ENCODE assay signal across 1 cellular context in genomic region chr11:88357323-88358039, GRCh38.
A peak's percentile ranks its signal among the peaks of the same experiment; 100 is the strongest.
TF ChIP-seq lines count a peak whose summit lies in the region.

No MANE protein-coding gene starts in this region.

TF ChIP-seq in K562, 482 proteins besides CTCF, POLR2A, EP300 and RAD21 (continued from another document and continues in another):
- TF ChIP-seq, protein P1, sequence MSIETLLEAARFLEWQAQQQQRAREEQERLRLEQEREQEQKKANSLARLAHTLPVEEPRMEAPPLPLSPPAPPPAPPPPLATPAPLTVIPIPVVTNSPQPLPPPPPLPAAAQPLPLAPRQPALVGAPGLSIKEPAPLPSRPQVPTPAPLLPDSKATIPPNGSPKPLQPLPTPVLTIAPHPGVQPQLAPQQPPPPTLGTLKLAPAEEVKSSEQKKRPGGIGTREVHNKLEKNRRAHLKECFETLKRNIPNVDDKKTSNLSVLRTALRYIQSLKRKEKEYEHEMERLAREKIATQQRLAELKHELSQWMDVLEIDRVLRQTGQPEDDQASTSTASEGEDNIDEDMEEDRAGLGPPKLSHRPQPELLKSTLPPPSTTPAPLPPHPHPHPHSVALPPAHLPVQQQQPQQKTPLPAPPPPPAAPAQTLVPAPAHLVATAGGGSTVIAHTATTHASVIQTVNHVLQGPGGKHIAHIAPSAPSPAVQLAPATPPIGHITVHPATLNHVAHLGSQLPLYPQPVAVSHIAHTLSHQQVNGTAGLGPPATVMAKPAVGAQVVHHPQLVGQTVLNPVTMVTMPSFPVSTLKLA (conservative IDR thresholded peaks at IDR 0.05), result no peak
- no peak for TF ChIP-seq ZNF445 (CRISPR knock-in tag; IDR thresholded peaks at IDR 0.05; ENCODE audit: low read depth)
- TF ChIP-seq, protein P2, sequence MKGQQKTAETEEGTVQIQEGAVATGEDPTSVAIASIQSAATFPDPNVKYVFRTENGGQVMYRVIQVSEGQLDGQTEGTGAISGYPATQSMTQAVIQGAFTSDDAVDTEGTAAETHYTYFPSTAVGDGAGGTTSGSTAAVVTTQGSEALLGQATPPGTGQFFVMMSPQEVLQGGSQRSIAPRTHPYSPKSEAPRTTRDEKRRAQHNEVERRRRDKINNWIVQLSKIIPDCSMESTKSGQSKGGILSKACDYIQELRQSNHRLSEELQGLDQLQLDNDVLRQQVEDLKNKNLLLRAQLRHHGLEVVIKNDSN (CRISPR knock-in tag; IDR thresholded peaks at IDR 0.05), result no peak
- TF ChIP-seq KDM1A (IDR thresholded peaks at IDR 0.05), result no peak
- no peak for TF ChIP-seq FOXO4 (CRISPR knock-in tag; IDR thresholded peaks at IDR 0.05)
- no peak for TF ChIP-seq TCF7L2 (IDR thresholded peaks at IDR 0.05; ENCODE audit: low read depth, low read length)
- TF ChIP-seq MAFK (IDR thresholded peaks at IDR 0.05; ENCODE audit: low read length), result peak; percentile 87
- TF ChIP-seq PHF21A (IDR thresholded peaks at IDR 0.05; ENCODE audit: borderline replicate concordance, low read depth), result no peak
- TF ChIP-seq LARP7 (IDR thresholded peaks at IDR 0.05), result 0 out of 2 replicates have a peak, but pooled peaks have one; percentile 26
- TF ChIP-seq ZNF354B (CRISPR knock-in tag; IDR thresholded peaks at IDR 0.05), result no peak
- TF ChIP-seq, protein P3, sequence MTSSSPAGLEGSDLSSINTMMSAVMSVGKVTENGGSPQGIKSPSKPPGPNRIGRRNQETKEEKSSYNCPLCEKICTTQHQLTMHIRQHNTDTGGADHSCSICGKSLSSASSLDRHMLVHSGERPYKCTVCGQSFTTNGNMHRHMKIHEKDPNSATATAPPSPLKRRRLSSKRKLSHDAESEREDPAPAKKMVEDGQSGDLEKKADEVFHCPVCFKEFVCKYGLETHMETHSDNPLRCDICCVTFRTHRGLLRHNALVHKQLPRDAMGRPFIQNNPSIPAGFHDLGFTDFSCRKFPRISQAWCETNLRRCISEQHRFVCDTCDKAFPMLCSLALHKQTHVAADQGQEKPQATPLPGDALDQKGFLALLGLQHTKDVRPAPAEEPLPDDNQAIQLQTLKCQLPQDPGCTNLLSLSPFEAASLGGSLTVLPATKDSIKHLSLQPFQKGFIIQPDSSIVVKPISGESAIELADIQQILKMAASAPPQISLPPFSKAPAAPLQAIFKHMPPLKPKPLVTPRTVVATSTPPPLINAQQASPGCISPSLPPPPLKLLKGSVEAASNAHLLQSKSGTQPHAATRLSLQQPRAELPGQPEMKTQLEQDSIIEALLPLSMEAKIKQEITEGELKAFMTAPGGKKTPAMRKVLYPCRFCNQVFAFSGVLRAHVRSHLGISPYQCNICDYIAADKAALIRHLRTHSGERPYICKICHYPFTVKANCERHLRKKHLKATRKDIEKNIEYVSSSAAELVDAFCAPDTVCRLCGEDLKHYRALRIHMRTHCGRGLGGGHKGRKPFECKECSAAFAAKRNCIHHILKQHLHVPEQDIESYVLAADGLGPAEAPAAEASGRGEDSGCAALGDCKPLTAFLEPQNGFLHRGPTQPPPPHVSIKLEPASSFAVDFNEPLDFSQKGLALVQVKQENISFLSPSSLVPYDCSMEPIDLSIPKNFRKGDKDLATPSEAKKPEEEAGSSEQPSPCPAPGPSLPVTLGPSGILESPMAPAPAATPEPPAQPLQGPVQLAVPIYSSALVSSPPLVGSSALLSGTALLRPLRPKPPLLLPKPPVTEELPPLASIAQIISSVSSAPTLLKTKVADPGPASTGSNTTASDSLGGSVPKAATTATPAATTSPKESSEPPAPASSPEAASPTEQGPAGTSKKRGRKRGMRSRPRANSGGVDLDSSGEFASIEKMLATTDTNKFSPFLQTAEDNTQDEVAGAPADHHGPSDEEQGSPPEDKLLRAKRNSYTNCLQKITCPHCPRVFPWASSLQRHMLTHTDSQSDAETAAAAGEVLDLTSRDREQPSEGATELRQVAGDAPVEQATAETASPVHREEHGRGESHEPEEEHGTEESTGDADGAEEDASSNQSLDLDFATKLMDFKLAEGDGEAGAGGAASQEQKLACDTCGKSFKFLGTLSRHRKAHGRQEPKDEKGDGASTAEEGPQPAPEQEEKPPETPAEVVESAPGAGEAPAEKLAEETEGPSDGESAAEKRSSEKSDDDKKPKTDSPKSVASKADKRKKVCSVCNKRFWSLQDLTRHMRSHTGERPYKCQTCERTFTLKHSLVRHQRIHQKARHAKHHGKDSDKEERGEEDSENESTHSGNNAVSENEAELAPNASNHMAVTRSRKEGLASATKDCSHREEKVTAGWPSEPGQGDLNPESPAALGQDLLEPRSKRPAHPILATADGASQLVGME (CRISPR knock-in tag; IDR thresholded peaks at IDR 0.05), result no peak
- no peak for TF ChIP-seq ZNF239 (CRISPR knock-in tag; IDR thresholded peaks at IDR 0.05)
- TF ChIP-seq, protein P4, sequence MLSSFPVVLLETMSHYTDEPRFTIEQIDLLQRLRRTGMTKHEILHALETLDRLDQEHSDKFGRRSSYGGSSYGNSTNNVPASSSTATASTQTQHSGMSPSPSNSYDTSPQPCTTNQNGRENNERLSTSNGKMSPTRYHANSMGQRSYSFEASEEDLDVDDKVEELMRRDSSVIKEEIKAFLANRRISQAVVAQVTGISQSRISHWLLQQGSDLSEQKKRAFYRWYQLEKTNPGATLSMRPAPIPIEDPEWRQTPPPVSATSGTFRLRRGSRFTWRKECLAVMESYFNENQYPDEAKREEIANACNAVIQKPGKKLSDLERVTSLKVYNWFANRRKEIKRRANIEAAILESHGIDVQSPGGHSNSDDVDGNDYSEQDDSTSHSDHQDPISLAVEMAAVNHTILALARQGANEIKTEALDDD (IDR thresholded peaks at IDR 0.05), result no peak
- TF ChIP-seq, protein P5, sequence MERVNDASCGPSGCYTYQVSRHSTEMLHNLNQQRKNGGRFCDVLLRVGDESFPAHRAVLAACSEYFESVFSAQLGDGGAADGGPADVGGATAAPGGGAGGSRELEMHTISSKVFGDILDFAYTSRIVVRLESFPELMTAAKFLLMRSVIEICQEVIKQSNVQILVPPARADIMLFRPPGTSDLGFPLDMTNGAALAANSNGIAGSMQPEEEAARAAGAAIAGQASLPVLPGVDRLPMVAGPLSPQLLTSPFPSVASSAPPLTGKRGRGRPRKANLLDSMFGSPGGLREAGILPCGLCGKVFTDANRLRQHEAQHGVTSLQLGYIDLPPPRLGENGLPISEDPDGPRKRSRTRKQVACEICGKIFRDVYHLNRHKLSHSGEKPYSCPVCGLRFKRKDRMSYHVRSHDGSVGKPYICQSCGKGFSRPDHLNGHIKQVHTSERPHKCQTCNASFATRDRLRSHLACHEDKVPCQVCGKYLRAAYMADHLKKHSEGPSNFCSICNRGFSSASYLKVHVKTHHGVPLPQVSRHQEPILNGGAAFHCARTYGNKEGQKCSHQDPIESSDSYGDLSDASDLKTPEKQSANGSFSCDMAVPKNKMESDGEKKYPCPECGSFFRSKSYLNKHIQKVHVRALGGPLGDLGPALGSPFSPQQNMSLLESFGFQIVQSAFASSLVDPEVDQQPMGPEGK (CRISPR knock-in tag; IDR thresholded peaks at IDR 0.05; ENCODE audit: borderline replicate concordance), result no peak
- TF ChIP-seq NCOA6 (IDR thresholded peaks at IDR 0.05), result no peak
- TF ChIP-seq, protein P6, sequence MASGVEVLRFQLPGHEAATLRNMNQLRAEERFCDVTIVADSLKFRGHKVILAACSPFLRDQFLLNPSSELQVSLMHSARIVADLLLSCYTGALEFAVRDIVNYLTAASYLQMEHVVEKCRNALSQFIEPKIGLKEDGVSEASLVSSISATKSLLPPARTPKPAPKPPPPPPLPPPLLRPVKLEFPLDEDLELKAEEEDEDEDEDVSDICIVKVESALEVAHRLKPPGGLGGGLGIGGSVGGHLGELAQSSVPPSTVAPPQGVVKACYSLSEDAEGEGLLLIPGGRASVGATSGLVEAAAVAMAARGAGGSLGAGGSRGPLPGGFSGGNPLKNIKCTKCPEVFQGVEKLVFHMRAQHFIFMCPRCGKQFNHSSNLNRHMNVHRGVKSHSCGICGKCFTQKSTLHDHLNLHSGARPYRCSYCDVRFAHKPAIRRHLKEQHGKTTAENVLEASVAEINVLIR (CRISPR knock-in tag; IDR thresholded peaks at IDR 0.05), result no peak
- TF ChIP-seq JUN (IDR thresholded peaks at IDR 0.05; ENCODE audit: borderline replicate concordance, low read depth, low read length), result no peak
- TF ChIP-seq JUN (CRISPR knock-in tag; IDR thresholded peaks at IDR 0.05; ENCODE audit: borderline replicate concordance), result no peak
- no peak for TF ChIP-seq HOXB6 (CRISPR knock-in tag; IDR thresholded peaks at IDR 0.05; ENCODE audit: borderline replicate concordance)
- TF ChIP-seq TEAD2 (tag; IDR thresholded peaks at IDR 0.05), result no peak
- TF ChIP-seq CBFB (CRISPR knock-in tag; IDR thresholded peaks at IDR 0.05), result no peak
- no peak for TF ChIP-seq ZNF274 (IDR thresholded peaks at IDR 0.05; ENCODE audit: borderline replicate concordance, low read depth, low read length)
- TF ChIP-seq DIDO1 (tag; IDR thresholded peaks at IDR 0.05; ENCODE audit: low read depth), result no peak
- TF ChIP-seq PTBP1 (IDR thresholded peaks at IDR 0.05; ENCODE audit: low read depth, low read length), result no peak
- TF ChIP-seq POLR2AphosphoS5 (IDR thresholded peaks at IDR 0.05; ENCODE audit: control insufficient read depth, insufficient read depth, low read depth, low read length), result no peak
- TF ChIP-seq, protein P7, sequence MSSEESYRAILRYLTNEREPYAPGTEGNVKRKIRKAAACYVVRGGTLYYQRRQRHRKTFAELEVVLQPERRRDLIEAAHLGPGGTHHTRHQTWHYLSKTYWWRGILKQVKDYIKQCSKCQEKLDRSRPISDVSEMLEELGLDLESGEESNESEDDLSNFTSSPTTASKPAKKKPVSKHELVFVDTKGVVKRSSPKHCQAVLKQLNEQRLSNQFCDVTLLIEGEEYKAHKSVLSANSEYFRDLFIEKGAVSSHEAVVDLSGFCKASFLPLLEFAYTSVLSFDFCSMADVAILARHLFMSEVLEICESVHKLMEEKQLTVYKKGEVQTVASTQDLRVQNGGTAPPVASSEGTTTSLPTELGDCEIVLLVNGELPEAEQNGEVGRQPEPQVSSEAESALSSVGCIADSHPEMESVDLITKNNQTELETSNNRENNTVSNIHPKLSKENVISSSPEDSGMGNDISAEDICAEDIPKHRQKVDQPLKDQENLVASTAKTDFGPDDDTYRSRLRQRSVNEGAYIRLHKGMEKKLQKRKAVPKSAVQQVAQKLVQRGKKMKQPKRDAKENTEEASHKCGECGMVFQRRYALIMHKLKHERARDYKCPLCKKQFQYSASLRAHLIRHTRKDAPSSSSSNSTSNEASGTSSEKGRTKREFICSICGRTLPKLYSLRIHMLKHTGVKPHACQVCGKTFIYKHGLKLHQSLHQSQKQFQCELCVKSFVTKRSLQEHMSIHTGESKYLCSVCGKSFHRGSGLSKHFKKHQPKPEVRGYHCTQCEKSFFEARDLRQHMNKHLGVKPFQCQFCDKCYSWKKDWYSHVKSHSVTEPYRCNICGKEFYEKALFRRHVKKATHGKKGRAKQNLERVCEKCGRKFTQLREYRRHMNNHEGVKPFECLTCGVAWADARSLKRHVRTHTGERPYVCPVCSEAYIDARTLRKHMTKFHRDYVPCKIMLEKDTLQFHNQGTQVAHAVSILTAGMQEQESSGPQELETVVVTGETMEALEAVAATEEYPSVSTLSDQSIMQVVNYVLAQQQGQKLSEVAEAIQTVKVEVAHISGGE (CRISPR knock-in tag; IDR thresholded peaks at IDR 0.05), result no peak
- no peak for TF ChIP-seq KDM2B (CRISPR knock-in tag; IDR thresholded peaks at IDR 0.05)
- no peak for TF ChIP-seq ZNF695 (CRISPR knock-in tag; IDR thresholded peaks at IDR 0.05)
- TF ChIP-seq BRF1 (IDR thresholded peaks at IDR 0.05; ENCODE audit: borderline replicate concordance, extremely low read depth, insufficient read length), result no peak
- TF ChIP-seq ZNF174 (CRISPR knock-in tag; IDR thresholded peaks at IDR 0.05), result no peak
- TF ChIP-seq HDAC1 (IDR thresholded peaks at IDR 0.05), result peak in 1 of 2 experiments; percentile 53; a peak in 2 of 4 replicates
- no peak for TF ChIP-seq BCL6 (CRISPR knock-in tag; IDR thresholded peaks at IDR 0.05)
- TF ChIP-seq, protein P8, sequence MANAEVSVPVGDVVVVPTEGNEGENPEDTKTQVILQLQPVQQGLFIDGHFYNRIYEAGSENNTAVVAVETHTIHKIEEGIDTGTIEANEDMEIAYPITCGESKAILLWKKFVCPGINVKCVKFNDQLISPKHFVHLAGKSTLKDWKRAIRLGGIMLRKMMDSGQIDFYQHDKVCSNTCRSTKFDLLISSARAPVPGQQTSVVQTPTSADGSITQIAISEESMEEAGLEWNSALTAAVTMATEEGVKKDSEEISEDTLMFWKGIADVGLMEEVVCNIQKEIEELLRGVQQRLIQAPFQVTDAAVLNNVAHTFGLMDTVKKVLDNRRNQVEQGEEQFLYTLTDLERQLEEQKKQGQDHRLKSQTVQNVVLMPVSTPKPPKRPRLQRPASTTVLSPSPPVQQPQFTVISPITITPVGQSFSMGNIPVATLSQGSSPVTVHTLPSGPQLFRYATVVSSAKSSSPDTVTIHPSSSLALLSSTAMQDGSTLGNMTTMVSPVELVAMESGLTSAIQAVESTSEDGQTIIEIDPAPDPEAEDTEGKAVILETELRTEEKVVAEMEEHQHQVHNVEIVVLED (CRISPR knock-in tag; IDR thresholded peaks at IDR 0.05), result no peak
- TF ChIP-seq HSF4 (CRISPR knock-in tag; IDR thresholded peaks at IDR 0.05; ENCODE audit: borderline replicate concordance), result no peak
- TF ChIP-seq YY1 (IDR thresholded peaks at IDR 0.05; ENCODE audit: borderline replicate concordance in 1 of 3, control insufficient read depth in 1 of 3, extremely low read depth in 1 of 3, insufficient read depth in 3 of 3, insufficient read length in 1 of 3, insufficient replicate concordance in 2 of 3, low read depth in 1 of 3, low read length in 2 of 3), result no peak
- no peak for TF ChIP-seq CREB5 (CRISPR knock-in tag; IDR thresholded peaks at IDR 0.05)
